ENCODE assay signal across 16 cellular contexts in genomic region chr7:140869430-140869829, GRCh38. TPM values are rescaled to one million over a fixed set of nuclear protein-coding genes. Genes with fewer than 3 reads are reported as not detected.
A peak's percentile ranks its signal among the peaks of the same experiment; 100 is the strongest.
DNase-seq lines count a peak whose midpoint lies in the region; ATAC-seq, FAIRE-seq and TF ChIP-seq lines count a peak whose summit lies in the region.
"Had no signal": no experiment of that assay in that cellular context is flagged by ENCODE, and none has a peak within 500 bp of the region (broad histone marks: within the 10 kb centered on the region; RNA-seq: fewer than 3 reads in every experiment).

No MANE protein-coding gene starts in this region.

- CTCF ChIA-PET in K562 (lab: Yijun Ruan, JAX; ENCODE audit: low intra/inter-chr PET ratio) = no interaction called here

- H3K27ac ChIP-seq in Karpas-422 (ENCODE audit: low read length) (0 out of 2 replicates have a peak overlapping the region, but pooled peaks have one; percentile 2), K562 (ENCODE audit: extremely low read depth, low read depth, low read length) (no peak overlapping the region)
- H3K27ac ChIP-seq: C4-2B had no signal

- H3K4me1 ChIP-seq in Karpas-422 (ENCODE audit: low read length) (peaks cover 46% of the 10 kb centered on the region), K562 (replicated peaks in 1 of 2; ENCODE audit: control insufficient read depth in 2 of 2, insufficient read depth in 2 of 2, low read length in 2 of 2) (no peaks in the 10 kb centered on the region)
- H3K4me1 ChIP-seq: Caco-2 had no signal

- H3K4me3 ChIP-seq in Karpas-422 (ENCODE audit: low read length) = no peak overlapping the region
- H3K4me3 ChIP-seq in K562 = no peak overlapping the region

- peaks cover 3% of the 10 kb centered on the region for H3K9me3 Mint-ChIP-seq in stimulated activated memory B cell treated with anti-CD40 and anti-IgM and Interleukin-4, amounts not matched to agents 10 μg/mL and 1 μg/mL and 100 μg/mL, for 72 hours
- peaks cover 4% of the 10 kb centered on the region for H3K9me3 Mint-ChIP-seq in activated T-helper 2 cell treated with anti-CD3 and anti-CD28 coated beads, Interferon-gamma antibody, Interleukin-2, Interleukin-4, amounts not matched to agents 10 μg/mL and 5 μg/mL and 100 μg/mL, durations not matched to agents 14 hours and 24 hours and 36 hours
- H3K9me3 Mint-ChIP-seq: CD4-positive, alpha-beta T cell had no signal

- H3K4me2 ChIP-seq in Karpas-422 (ENCODE audit: low read depth, low read length, poor library complexity, severe bottlenecking) (peak overlapping the region; percentile 39), K562 (ENCODE audit: insufficient read depth, low read length) (no peak overlapping the region)

- no peak for TF ChIP-seq CTCF in K562 (IDR thresholded peaks at IDR 0.05 in 2 of 3, conservative IDR thresholded peaks at IDR 0.05 in 1 of 3; ENCODE audit: insufficient read depth in 2 of 3, low read depth in 1 of 3, low read length in 3 of 3)

- no peaks in the 10 kb centered on the region for H3K9me1 ChIP-seq in K562 (ENCODE audit: control insufficient read depth, insufficient read depth, low read length)

- H3K27me3 ChIP-seq in Karpas-422 (ENCODE audit: low read length) (no peaks in the 10 kb centered on the region), K562 (ENCODE audit: control insufficient read depth in 2 of 2, insufficient read depth in 2 of 2, low read length in 2 of 2) (no peaks in the 10 kb centered on the region)

- H3K79me2 ChIP-seq in Karpas-422 (ENCODE audit: low read length) = peaks cover 98% of the 10 kb centered on the region
- peaks cover 80% of the 10 kb centered on the region for H3K79me2 ChIP-seq in K562 (ENCODE audit: control insufficient read depth, insufficient read depth, low read length)

- H3K4me3 Mint-ChIP-seq in stimulated activated memory B cell treated with anti-CD40 and anti-IgM and Interleukin-4, amounts not matched to agents 10 μg/mL and 1 μg/mL and 100 μg/mL, for 72 hours = no peak overlapping the region
- no peak overlapping the region for H3K4me3 Mint-ChIP-seq in activated T-helper 2 cell treated with anti-CD3 and anti-CD28 coated beads, Interferon-gamma antibody, Interleukin-2, Interleukin-4, amounts not matched to agents 10 μg/mL and 5 μg/mL and 100 μg/mL, durations not matched to agents 14 hours and 24 hours and 36 hours (ENCODE audit: low read depth)
- H3K4me3 Mint-ChIP-seq: CD4-positive, alpha-beta T cell; H9 had no signal

- in situ Hi-C loops in K562 (cut with MboI) = no loop called here

- H4K20me1 ChIP-seq in Karpas-422 (ENCODE audit: insufficient read depth, low read depth, low read length) (no peaks in the 10 kb centered on the region), K562 (replicated peaks; ENCODE audit: control insufficient read depth, insufficient read depth, low read length) (no peaks in the 10 kb centered on the region)

- peaks cover 22% of the 10 kb centered on the region for H3K36me3 Mint-ChIP-seq in stimulated activated memory B cell treated with anti-CD40 and anti-IgM and Interleukin-4, amounts not matched to agents 10 μg/mL and 1 μg/mL and 100 μg/mL, for 72 hours
- peaks cover 23% of the 10 kb centered on the region for H3K36me3 Mint-ChIP-seq in activated T-helper 2 cell treated with anti-CD3 and anti-CD28 coated beads, Interferon-gamma antibody, Interleukin-2, Interleukin-4, amounts not matched to agents 10 μg/mL and 5 μg/mL and 100 μg/mL, durations not matched to agents 14 hours and 24 hours and 36 hours (ENCODE audit: low read depth)

- H3K36me3 ChIP-seq in Karpas-422 (ENCODE audit: insufficient read depth, low read length) (peaks cover 9% of the 10 kb centered on the region; the same call in 1 of the 2 replicates), K562 (ENCODE audit: control insufficient read depth, insufficient read depth, low read length) (no peaks in the 10 kb centered on the region)

- BruUV-seq in K562 (replicated peaks; lab: Mats Ljungman, UMichigan) = no TSS peak

- intact Hi-C loops in K562 (cut with micrococcal nuclease) = no loop called here
- intact Hi-C loops in activated T-helper 2 cell treated with anti-CD3 and anti-CD28 coated beads, Interferon-gamma antibody, Interleukin-2, Interleukin-4, amounts not matched to agents 10 μg/mL and 5 μg/mL and 100 μg/mL, durations not matched to agents 14 hours and 24 hours and 36 hours (cut with micrococcal nuclease) = no loop called here

- no peak for TF ChIP-seq POLR2A in K562 (conservative IDR thresholded peaks at IDR 0.05)

- H3K9me3 ChIP-seq in Karpas-422 (ENCODE audit: low read length) (no peaks in the 10 kb centered on the region), K562 (replicated peaks; ENCODE audit: control insufficient read depth, insufficient read depth, low read depth, low read length) (no peaks in the 10 kb centered on the region)
- H3K9me3 ChIP-seq: Caco-2 had no signal

- H2AFZ ChIP-seq in Karpas-422 (ENCODE audit: low read length) (no peak overlapping the region), K562 (ENCODE audit: low read depth, low read length) (no peak overlapping the region)

- FAIRE-seq in A204.1 (lab: Jason Lieb, UNC) (peak; percentile 59), K562 (lab: Jason Lieb, UNC) (no peak)
- FAIRE-seq: D721Med, H1 had no signal

- no peak for DNase-seq in Karpas-422
- DNase-seq in K562 (ENCODE audit: extremely low read depth in 1 of 4, low spot score in 3 of 4) = no peak
- no peak for DNase-seq in activated T-helper 2 cell treated with anti-CD3 and anti-CD28 coated beads, Interferon-gamma antibody, Interleukin-2, Interleukin-4, amounts not matched to agents 10 μg/mL and 5 μg/mL and 100 μg/mL, durations not matched to agents 14 hours and 24 hours and 36 hours (ENCODE audit: low spot score)
- DNase-seq in activated T-cell treated with anti-CD3 and anti-CD28 coated beads for 4 hours = no peak
- DNase-seq: ACHN; AML-193; Caco-2; CD4-positive, alpha-beta T cell; DMS79 treated with DMSO at 0.1 percent for 48 hours; GF-D8; H9 had no signal

- 92% methylated on average over 8 of the region's 8 CpGs for WGBS in K562 (ENCODE audit: insufficient coverage, low coverage, missing lambda C conversion rate)

- ATAC-seq in K562 = no peak
- ATAC-seq in stimulated activated memory B cell treated with anti-CD40 and anti-IgM and Interleukin-4, amounts not matched to agents 10 μg/mL and 1 μg/mL and 100 μg/mL, for 72 hours = no peak

- H3K9ac ChIP-seq in Karpas-422 (ENCODE audit: low read length) (no peak overlapping the region), K562 (ENCODE audit: insufficient read depth in 1 of 2, low read depth in 2 of 2, low read length in 2 of 2) (no peak overlapping the region)

- H3K4me1 Mint-ChIP-seq in stimulated activated memory B cell treated with anti-CD40 and anti-IgM and Interleukin-4, amounts not matched to agents 10 μg/mL and 1 μg/mL and 100 μg/mL, for 72 hours = peaks cover 64% of the 10 kb centered on the region
- peaks cover 26% of the 10 kb centered on the region for H3K4me1 Mint-ChIP-seq in activated T-helper 2 cell treated with anti-CD3 and anti-CD28 coated beads, Interferon-gamma antibody, Interleukin-2, Interleukin-4, amounts not matched to agents 10 μg/mL and 5 μg/mL and 100 μg/mL, durations not matched to agents 14 hours and 24 hours and 36 hours (ENCODE audit: low read depth)

- H3K9me2 ChIP-seq in Karpas-422 (replicated peaks; ENCODE audit: insufficient read depth, low read length) = no peaks in the 10 kb centered on the region

- TF ChIP-seq EP300 in K562 (IDR thresholded peaks at IDR 0.05; ENCODE audit: low read length) = no peak

- H3K27me3 Mint-ChIP-seq in stimulated activated memory B cell treated with anti-CD40 and anti-IgM and Interleukin-4, amounts not matched to agents 10 μg/mL and 1 μg/mL and 100 μg/mL, for 72 hours = no peaks in the 10 kb centered on the region
- H3K27me3 Mint-ChIP-seq in activated T-helper 2 cell treated with anti-CD3 and anti-CD28 coated beads, Interferon-gamma antibody, Interleukin-2, Interleukin-4, amounts not matched to agents 10 μg/mL and 5 μg/mL and 100 μg/mL, durations not matched to agents 14 hours and 24 hours and 36 hours (ENCODE audit: low read depth) = no peaks in the 10 kb centered on the region
- H3K27me3 Mint-ChIP-seq: CD4-positive, alpha-beta T cell had no signal

- peak overlapping the region; percentile 48 for H3K27ac Mint-ChIP-seq in stimulated activated memory B cell treated with anti-CD40 and anti-IgM and Interleukin-4, amounts not matched to agents 10 μg/mL and 1 μg/mL and 100 μg/mL, for 72 hours
- H3K27ac Mint-ChIP-seq in activated T-helper 2 cell treated with anti-CD3 and anti-CD28 coated beads, Interferon-gamma antibody, Interleukin-2, Interleukin-4, amounts not matched to agents 10 μg/mL and 5 μg/mL and 100 μg/mL, durations not matched to agents 14 hours and 24 hours and 36 hours = no peak overlapping the region
- H3K27ac Mint-ChIP-seq: CD4-positive, alpha-beta T cell had no signal

- no peak for TF ChIP-seq RAD21 in K562 (CRISPR knock-in tag; conservative IDR thresholded peaks at IDR 0.05 in 1 of 2, IDR thresholded peaks at IDR 0.05 in 1 of 2)

- POLR2A ChIA-PET in K562 (lab: Yijun Ruan, JAX) = interaction anchor here (0.8 kb wide), 1 partner anchor 10 kb away, joined by 5 read pairs; no protein-coding TSS in a partner anchor

TF ChIP-seq in K562, 482 proteins besides CTCF, POLR2A, EP300 and RAD21 (continues in another document):
- TF ChIP-seq KDM1A (IDR thresholded peaks at IDR 0.05) = peak; percentile 54

RNA-seq across cellular contexts. Expression of gene BRAF, which starts 55.3 kb away (rescaled TPM):
- 53.5 and 72.6 TPM in 2 replicates for total RNA-seq in Karpas-422 (2014; rRNA removed; shearing (Covaris generic); ENCODE audit: low replicate concordance)
- total RNA-seq in K562 (2011; cell fraction: chromatin; rRNA removed; ENCODE audit: low replicate concordance) = 127 and 304 TPM in 2 replicates
- 36.5 and 52.8 TPM in 2 replicates for total RNA-seq in K562 (2011; cell fraction: nucleolus; rRNA removed)
- total RNA-seq in K562 (2011; cell fraction: nucleoplasm; rRNA removed) = 111 and 199 TPM in 2 replicates
- total RNA-seq in K562 (2014; rRNA removed) (16.4 and 17.4 TPM in 2 replicates), K562 (2014; rRNA removed; fragmentation: Illumina TruSeq; extraction: Trizol) (38.3 and 42.7 TPM in 2 replicates), K562 (2015; rRNA removed; fragmentation: Illumina TruSeq; extraction: Trizol) (32.5 and 37.8 TPM in 2 replicates), K562 (2021) (33.4 and 34.1 TPM in 2 replicates)
- polyA plus RNA-seq in K562 (2011; rRNA removed) (37.2 and 38.5 TPM in 2 replicates), K562 (2014; fragmentation: Illumina TruSeq; extraction: Trizol) (21.9 and 24.1 TPM in 2 replicates), K562 (2014; fragmentation: Nextera tagmentation; extraction: Ambion mirVana) (1 to 10 TPM; 3.6 to 6.6 TPM), K562 (2014; rRNA removed) (14.0 and 15.1 TPM in 2 replicates)
- polyA plus RNA-seq in K562 (2011; cell fraction: cytosol; rRNA removed) = 12.1 and 24.8 TPM in 2 replicates
- 34.7 and 51.3 TPM in 2 replicates for polyA plus RNA-seq in K562 (2011; cell fraction: nucleus; rRNA removed)
- polyA plus RNA-seq in K562 (2012) = 15.7 and 20.2 TPM in 2 replicates
- 138 and 189 TPM in 2 replicates for polyA minus RNA-seq in K562 (2011; rRNA and poly(A)+ RNA removed)
- polyA minus RNA-seq in K562 (2011; cell fraction: cytosol; rRNA and poly(A)+ RNA removed) = 46.0 and 52.5 TPM in 2 replicates
- polyA minus RNA-seq in K562 (2011; cell fraction: nucleus; rRNA and poly(A)+ RNA removed) = 63.0 and 111 TPM in 2 replicates
- 25.6 and 25.7 TPM in 2 replicates for total RNA-seq in activated T-helper 2 cell treated with anti-CD3 and anti-CD28 coated beads, Interferon-gamma antibody, Interleukin-2, Interleukin-4, amounts not matched to agents 10 μg/mL and 5 μg/mL and 100 μg/mL, durations not matched to agents 14 hours and 24 hours and 36 hours
